1 cellular context compared by ENCODE assay signal in genomic region chr2:181822097-181822496, GRCh38.
TF ChIP-seq lines count a peak whose summit lies in the region.

No MANE protein-coding gene starts in this region.

TF ChIP-seq in H1, 55 proteins besides CTCF, POLR2A, EP300 and RAD21 (continued from another document):
- TF ChIP-seq CHD7 (IDR thresholded peaks at IDR 0.05; ENCODE audit: insufficient replicate concordance, low read length) (no peak), MAX (IDR thresholded peaks at IDR 0.05) (no peak), GTF2F1 (IDR thresholded peaks at IDR 0.05; ENCODE audit: borderline replicate concordance, low read depth, low read length) (no peak), POLR2AphosphoS5 (IDR thresholded peaks at IDR 0.05; ENCODE audit: low read depth, low read length) (no peak), EZH2 (IDR thresholded peaks at IDR 0.05; ENCODE audit: low read depth, low read length, severe bottlenecking) (no peak), BRCA1 (IDR thresholded peaks at IDR 0.05; ENCODE audit: low read depth, low read length) (no peak), ASH2L (IDR thresholded peaks at IDR 0.05; ENCODE audit: low read length) (no peak), MAFK (IDR thresholded peaks at IDR 0.05; ENCODE audit: low read depth, low read length) (no peak), RBBP5 (IDR thresholded peaks at IDR 0.05; ENCODE audit: borderline replicate concordance, low read depth, low read length) (no peak), RXRA (IDR thresholded peaks at IDR 0.05; ENCODE audit: insufficient read depth, low read depth, low read length) (no peak), FOSL1 (IDR thresholded peaks at IDR 0.05; ENCODE audit: insufficient read depth, low read depth, low read length) (no peak), SUZ12 (IDR thresholded peaks at IDR 0.05; ENCODE audit: low read length) (no peak), NANOG (IDR thresholded peaks at IDR 0.05; ENCODE audit: insufficient read depth, low read depth, low read length, poor library complexity, severe bottlenecking) (no peak), SIRT6 (IDR thresholded peaks at IDR 0.05; ENCODE audit: low read length) (no peak)
